ENCODE assay signal across 9 cellular contexts in the genomic region with DNA sequence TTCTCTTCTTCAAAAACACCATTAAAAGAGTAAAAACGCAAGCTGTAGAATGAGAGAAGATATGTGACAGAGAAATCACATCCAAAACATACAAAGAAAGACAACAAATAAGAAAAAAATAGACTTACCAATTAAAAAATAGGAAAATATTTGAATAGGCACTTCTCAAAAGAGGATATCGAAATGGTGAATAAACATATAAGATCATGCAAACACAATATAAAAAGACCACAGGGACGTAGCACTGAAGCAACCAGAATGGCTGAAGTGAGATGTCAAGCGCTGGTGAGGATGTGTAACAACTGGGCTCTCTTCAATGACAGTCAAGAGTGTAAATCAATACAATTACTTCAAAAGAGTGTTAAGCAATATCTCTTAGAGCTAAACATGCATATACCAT.
"Had no signal": no experiment of that assay in that cellular context is flagged by ENCODE, and none has a peak within 500 bp of the region (broad histone marks: within the 10 kb centered on the region; RNA-seq: fewer than 3 reads in every experiment).

No MANE protein-coding gene starts in this region.

- H3K4me3 ChIP-seq: GM23248, HAP-1 had no signal

- H3K27ac Mint-ChIP-seq: HFFc6, IgD-negative memory B cell had no signal

- H3K36me3 Mint-ChIP-seq: IgD-negative memory B cell had no signal

- DNase-seq: GM23248, GOT3, H7, HFFc6 had no signal

- H3K9me3 ChIP-seq: HAP-1 had no signal

- ATAC-seq: HCT116, HepG2 had no signal

- H3K4me3 Mint-ChIP-seq: HFFc6, IgD-negative memory B cell had no signal

- H3K4me1 ChIP-seq: HAP-1 had no signal

- H3K4me1 Mint-ChIP-seq: IgD-negative memory B cell had no signal

- H3K36me3 ChIP-seq: HAP-1 had no signal

- H3K9me3 Mint-ChIP-seq: HFFc6 had no signal

- H3K27ac ChIP-seq: GM23248, HL-60 had no signal
